ENCODE assay signal across 8 cellular contexts in genomic region chr20:36128463-36129176, GRCh38. TPM values are rescaled to one million over a fixed set of nuclear protein-coding genes. Genes with fewer than 3 reads are reported as not detected.
A peak's percentile ranks its signal among the peaks of the same experiment; 100 is the strongest.
DNase-seq lines count a peak whose midpoint lies in the region; ATAC-seq and TF ChIP-seq lines count a peak whose summit lies in the region.
"Had no signal": no experiment of that assay in that cellular context is flagged by ENCODE, and none has a peak within 500 bp of the region (broad histone marks: within the 10 kb centered on the region; RNA-seq: fewer than 3 reads in every experiment).

No MANE protein-coding gene starts in this region.

- H3K27me3 ChIP-seq in upper lobe of right lung = no peaks in the 10 kb centered on the region

- H3K4me3 Mint-ChIP-seq in Calu3 (ENCODE audit: low read depth, unreplicated experiment) = no peak overlapping the region
- H3K4me3 Mint-ChIP-seq in activated T-cell treated with anti-CD3 and anti-CD28 coated beads, Interleukin-2, amount 50 U/mL, for 24 hours = no peak overlapping the region

- no peaks in the 10 kb centered on the region for H3K9me3 ChIP-seq in upper lobe of right lung

- intact Hi-C loops in upper lobe of right lung (cut with DNase I) (no loop called here), Calu3 (cut with micrococcal nuclease; ENCODE audit: unreplicated experiment) (no loop called here)

- POLR2A ChIA-PET in RWPE1 (lab: Yijun Ruan, JAX; ENCODE audit: low non-redundant PET) = interaction anchor here (0.5 to 0.6 kb wide), 3 partner anchors 42 to 175 kb away, joined by 4 to 11 read pairs (median 8); no protein-coding TSS in a partner anchor

- DNase-seq in HCEC 1CT (peak; percentile 98), RWPE1 (ENCODE audit: low spot score) (peak; percentile 57), foreskin fibroblast (peak; percentile 95 to 97), upper lobe of right lung (no peak), amygdala (lab: John Stamatoyannopoulos, UW) (no peak), Calu3 (no peak)
- DNase-seq in activated T-cell treated with anti-CD3 and anti-CD28 coated beads, Interleukin-2, amount 50 U/mL, for 24 hours = no peak
- DNase-seq: NCI-H510A had no signal

- no peak overlapping the region for H3K4me3 ChIP-seq in foreskin fibroblast (ENCODE audit: low read depth in 1 of 2, low read length in 2 of 2)
- no peak overlapping the region for H3K4me3 ChIP-seq in upper lobe of right lung

- CTCF ChIA-PET in RWPE1 (lab: Yijun Ruan, JAX) (interaction anchor here (1.3 to 2.2 kb wide), 3 partner anchors 134 to 137 kb away, joined by 3 to 8 read pairs (median 3); no protein-coding TSS in a partner anchor), Calu3 (lab: Charles Lee) (interaction anchor here (1.5 kb wide), 1 partner anchor 10 kb away, joined by 4 read pairs; no protein-coding TSS in a partner anchor)

- H3K27ac ChIP-seq in RWPE1 = peak overlapping the region; percentile 22
- no peak overlapping the region for H3K27ac ChIP-seq in upper lobe of right lung

- ATAC-seq in upper lobe of right lung = peak; percentile 30

- H3K4me1 Mint-ChIP-seq in Calu3 (ENCODE audit: low read depth, unreplicated experiment) = peaks cover 47% of the 10 kb centered on the region
- H3K4me1 Mint-ChIP-seq in activated T-cell treated with anti-CD3 and anti-CD28 coated beads, Interleukin-2, amount 50 U/mL, for 24 hours (ENCODE audit: low read depth) = no peaks in the 10 kb centered on the region

- H3K27ac Mint-ChIP-seq in Calu3 (ENCODE audit: unreplicated experiment) = no peak overlapping the region
- no peak overlapping the region for H3K27ac Mint-ChIP-seq in activated T-cell treated with anti-CD3 and anti-CD28 coated beads, Interleukin-2, amount 50 U/mL, for 24 hours

- no peaks in the 10 kb centered on the region for H3K4me1 ChIP-seq in upper lobe of right lung

- no TSS peak for BruUV-seq in Calu3 (replicated peaks; lab: Mats Ljungman, UMichigan)

- no peaks in the 10 kb centered on the region for H3K9me3 Mint-ChIP-seq in Calu3 (ENCODE audit: low read depth, unreplicated experiment)
- H3K9me3 Mint-ChIP-seq in activated T-cell treated with anti-CD3 and anti-CD28 coated beads, Interleukin-2, amount 50 U/mL, for 24 hours = no peaks in the 10 kb centered on the region

- TF ChIP-seq CTCF in RWPE1 (conservative IDR thresholded peaks at IDR 0.05; ENCODE audit: low read depth) (no peak), foreskin fibroblast (IDR thresholded peaks at IDR 0.05; ENCODE audit: low read depth, low read length) (no peak), upper lobe of right lung (IDR thresholded peaks at IDR 0.05) (no peak), Calu3 (IDR thresholded peaks at IDR 0.05; ENCODE audit: unreplicated experiment) (no peak)

- H3K36me3 Mint-ChIP-seq in Calu3 (ENCODE audit: insufficient read depth, unreplicated experiment) = peaks cover 10% of the 10 kb centered on the region
- H3K36me3 Mint-ChIP-seq in activated T-cell treated with anti-CD3 and anti-CD28 coated beads, Interleukin-2, amount 50 U/mL, for 24 hours (ENCODE audit: low read depth) = no peaks in the 10 kb centered on the region

- H3K27me3 Mint-ChIP-seq in Calu3 (ENCODE audit: unreplicated experiment) = no peaks in the 10 kb centered on the region
- H3K27me3 Mint-ChIP-seq in activated T-cell treated with anti-CD3 and anti-CD28 coated beads, Interleukin-2, amount 50 U/mL, for 24 hours = no peaks in the 10 kb centered on the region

- H3K36me3 ChIP-seq in upper lobe of right lung = no peaks in the 10 kb centered on the region

RNA-seq across cellular contexts. Expression of gene EPB41L1, which starts 25.9 kb away (rescaled TPM):
- total RNA-seq in upper lobe of right lung = 61.4 TPM
- total RNA-seq in Calu3 (2022) = 121 and 184 TPM in 2 replicates

Comparison
In these comparisons a context has a peak if more than half of its experiments do, and no peak if none do; other contexts are left out.
1. DNase-seq: peak in HCEC 1CT (single experiment), RWPE1 (single experiment) and foreskin fibroblast (2 of 2); none in upper lobe of right lung (single experiment), amygdala (0 of 56), Calu3 (single experiment) and activated T-cell treated with anti-CD3 and anti-CD28 coated beads, Interleukin-2, amount 50 U/mL, for 24 hours (single experiment).